ENCODE assay signal across 31 cellular contexts in the genomic region with DNA sequence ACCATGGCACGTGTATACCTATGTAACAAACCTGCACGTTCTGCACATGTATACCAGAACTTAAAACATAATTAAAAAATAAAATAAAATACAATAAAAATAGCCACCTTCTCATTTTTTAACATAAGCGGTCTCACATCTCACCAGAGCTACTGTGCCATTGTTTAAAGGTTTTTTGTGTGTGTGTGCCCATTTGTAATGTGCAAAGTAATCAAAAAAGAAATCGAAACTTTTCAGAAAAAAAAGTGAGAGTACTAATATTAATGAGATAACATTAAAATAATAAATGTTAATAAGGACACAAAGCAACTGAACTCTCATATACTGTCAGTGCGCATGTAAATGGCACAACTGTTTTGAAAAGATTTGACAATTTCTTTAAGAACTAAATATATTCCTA.
DNase-seq lines count a peak whose midpoint lies in the region; ATAC-seq, FAIRE-seq and TF ChIP-seq lines count a peak whose summit lies in the region.
"Had no signal": no experiment of that assay in that cellular context is flagged by ENCODE, and none has a peak within 500 bp of the region (broad histone marks: within the 10 kb centered on the region; RNA-seq: fewer than 3 reads in every experiment).

No MANE protein-coding gene starts in this region.

- POLR2A ChIA-PET in HepG2 (lab: Yijun Ruan, JAX) = no interaction called here
- POLR2A ChIA-PET in A549 (lab: Yijun Ruan, JAX) = no interaction called here
- POLR2A ChIA-PET in K562 (lab: Yijun Ruan, JAX) = no interaction called here

- no peak for TF ChIP-seq POLR2A in HepG2 (IDR thresholded peaks at IDR 0.05; ENCODE audit: insufficient read depth in 1 of 2, low read depth in 2 of 2, low read length in 2 of 2)
- TF ChIP-seq POLR2A in right lobe of liver (IDR thresholded peaks at IDR 0.05) = no peak
- no peak for TF ChIP-seq POLR2A in A549 (IDR thresholded peaks at IDR 0.05; ENCODE audit: low read length)
- TF ChIP-seq POLR2A in K562 (conservative IDR thresholded peaks at IDR 0.05) = no peak

- H2AFZ ChIP-seq in HepG2 (ENCODE audit: low read length) (no peak overlapping the region), K562 (ENCODE audit: low read depth, low read length) (no peak overlapping the region)

- H3K36me3 ChIP-seq in HepG2 (replicated peaks in 1 of 2; ENCODE audit: control insufficient read depth in 1 of 2, insufficient read depth in 2 of 2, low read length in 2 of 2) (peaks cover 0 to 3% of the 10 kb centered on the region in 2 experiments; a peak in 2 of 5 replicates), right lobe of liver (no peaks in the 10 kb centered on the region), K562 (ENCODE audit: control insufficient read depth, insufficient read depth, low read length) (peaks cover 3% of the 10 kb centered on the region; the same call in 1 of the 3 replicates)
- H3K36me3 ChIP-seq: BE2C, BLaER1 had no signal

- H4K20me1 ChIP-seq in HepG2 (ENCODE audit: insufficient read depth, low read length) (no peaks in the 10 kb centered on the region), K562 (replicated peaks; ENCODE audit: control insufficient read depth, insufficient read depth, low read length) (no peaks in the 10 kb centered on the region)
- H4K20me1 ChIP-seq: BLaER1; BLaER1 treated with 17β-estradiol and CSF1 and Interleukin-3, amounts not matched to agents 10 nM and 100 nM had no signal

- CTCF ChIA-PET in HepG2 (lab: Yijun Ruan, JAX; ENCODE audit: low intra/inter-chr PET ratio, low total read pairs) (no interaction called here), A549 (lab: Yijun Ruan, JAX) (no interaction called here), K562 (lab: Yijun Ruan, JAX; ENCODE audit: low intra/inter-chr PET ratio) (no interaction called here)

- TF ChIP-seq EP300 in HepG2 (IDR thresholded peaks at IDR 0.05; ENCODE audit: low read depth in 2 of 2, low read length in 2 of 2) (no peak), HepG2 (CRISPR knock-in tag; IDR thresholded peaks at IDR 0.05; ENCODE audit: borderline replicate concordance) (no peak), A549 (IDR thresholded peaks at IDR 0.05) (no peak), K562 (IDR thresholded peaks at IDR 0.05; ENCODE audit: low read length) (no peak)

- TF ChIP-seq RAD21 in HepG2 (CRISPR knock-in tag; IDR thresholded peaks at IDR 0.05) (no peak), A549 (conservative IDR thresholded peaks at IDR 0.05 in 1 of 2, IDR thresholded peaks at IDR 0.05 in 1 of 2) (no peak), K562 (CRISPR knock-in tag; conservative IDR thresholded peaks at IDR 0.05 in 1 of 2, IDR thresholded peaks at IDR 0.05 in 1 of 2) (no peak)

- H3K4me1 ChIP-seq in HepG2 (ENCODE audit: insufficient read depth, low read length) = no peaks in the 10 kb centered on the region
- no peaks in the 10 kb centered on the region for H3K4me1 ChIP-seq in right lobe of liver
- H3K4me1 ChIP-seq in A549 = peaks cover 12% of the 10 kb centered on the region
- H3K4me1 ChIP-seq in K562 (replicated peaks in 1 of 2; ENCODE audit: control insufficient read depth in 2 of 2, insufficient read depth in 2 of 2, low read length in 2 of 2) = no peaks in the 10 kb centered on the region
- H3K4me1 ChIP-seq: BE2C; BLaER1; BLaER1 treated with 17β-estradiol and CSF1 and Interleukin-3, amounts not matched to agents 10 nM and 100 nM; Caco-2 had no signal

- ATAC-seq in HepG2 (no peak), right lobe of liver (no peak), A549 (no peak), K562 (no peak), GM18861 (IDR thresholded peaks at IDR 0.05; ENCODE audit: unreplicated experiment) (no peak)
- ATAC-seq: CD8-positive, alpha-beta T cell had no signal

- TF ChIP-seq CTCF in HepG2 (CRISPR knock-in tag; IDR thresholded peaks at IDR 0.05) = no peak
- TF ChIP-seq CTCF in right lobe of liver (IDR thresholded peaks at IDR 0.05) = no peak
- no peak for TF ChIP-seq CTCF in A549 (IDR thresholded peaks at IDR 0.05)
- TF ChIP-seq CTCF in K562 (IDR thresholded peaks at IDR 0.05 in 2 of 3, conservative IDR thresholded peaks at IDR 0.05 in 1 of 3; ENCODE audit: insufficient read depth in 2 of 3, low read depth in 1 of 3, low read length in 3 of 3) = no peak

- H3K27ac ChIP-seq in HepG2 (ENCODE audit: extremely low read length, insufficient read depth, low read length) (no peak overlapping the region), right lobe of liver (no peak overlapping the region), A549 (no peak overlapping the region), K562 (ENCODE audit: extremely low read depth, low read depth, low read length) (no peak overlapping the region)
- H3K27ac ChIP-seq: 22Rv1; BLaER1; BLaER1 treated with 17β-estradiol and CSF1 and Interleukin-3, amounts not matched to agents 10 nM and 100 nM; C4-2B had no signal

- H3K79me2 ChIP-seq in HepG2 (ENCODE audit: insufficient read depth, low read length) = no peaks in the 10 kb centered on the region
- no peaks in the 10 kb centered on the region for H3K79me2 ChIP-seq in K562 (ENCODE audit: control insufficient read depth, insufficient read depth, low read length)

- 97% methylated on average over 5 of the region's 5 CpGs for WGBS in HepG2 (ENCODE audit: low lambda C conversion rate)
- 95% methylated on average over 5 of the region's 5 CpGs for WGBS in right lobe of liver (ENCODE audit: insufficient coverage, low coverage, low lambda C conversion rate, missing lambda C conversion rate)
- 91% methylated on average over 5 of the region's 5 CpGs for WGBS in A549 (ENCODE audit: missing lambda C conversion rate)
- WGBS in K562 (ENCODE audit: insufficient coverage, low coverage, missing lambda C conversion rate) = 93% methylated on average over 5 of the region's 5 CpGs

- H3K4me2 ChIP-seq in HepG2 (ENCODE audit: low read depth, low read length) = no peak overlapping the region
- H3K4me2 ChIP-seq in A549 = no peak overlapping the region
- H3K4me2 ChIP-seq in K562 (ENCODE audit: insufficient read depth, low read length) = no peak overlapping the region
- H3K4me2 ChIP-seq: BLaER1; BLaER1 treated with 17β-estradiol and CSF1 and Interleukin-3, amounts not matched to agents 10 nM and 100 nM had no signal

- H3K9ac ChIP-seq in HepG2 (ENCODE audit: insufficient read depth, low read depth, low read length) = no peak overlapping the region
- no peak overlapping the region for H3K9ac ChIP-seq in K562 (ENCODE audit: insufficient read depth in 1 of 2, low read depth in 2 of 2, low read length in 2 of 2)
- H3K9ac ChIP-seq: BLaER1; BLaER1 treated with 17β-estradiol and CSF1 and Interleukin-3, amounts not matched to agents 10 nM and 100 nM had no signal

- no TSS peak for BruUV-seq in HepG2 (replicated peaks; lab: Mats Ljungman, UMichigan)
- BruUV-seq in K562 (replicated peaks; lab: Mats Ljungman, UMichigan) = no TSS peak

- FAIRE-seq in HepG2 (lab: Jason Lieb, UNC) = no peak
- no peak for FAIRE-seq in A549 (lab: Jason Lieb, UNC)
- FAIRE-seq in K562 (lab: Jason Lieb, UNC) = no peak
- FAIRE-seq: A204.1 had no signal

- DNase-seq in HepG2 (ENCODE audit: low spot score) (no peak), right lobe of liver (no peak), A549 (ENCODE audit: low read depth in 1 of 2, low spot score in 1 of 2) (no peak), K562 (ENCODE audit: extremely low read depth in 1 of 4, low spot score in 3 of 4) (no peak), DMS 273 (lab: John Stamatoyannopoulos, UW; ENCODE audit: unreplicated experiment) (no peak)
- DNase-seq: 8988T; ACHN; AML-193; BE2C; C1 segment of cervical spinal cord; Caco-2; Calu3; CD4-positive, alpha-beta memory T cell; CD4-positive, alpha-beta T cell; CD4-positive, CD25-positive, alpha-beta regulatory T cell; CD8-positive, alpha-beta memory T cell; CD8-positive, alpha-beta T cell; COR-L47; DMS 273 treated with DMSO at 0.1 percent for 48 hours; DMS153; DMS53; DMS79; DMS79 treated with DMSO at 0.1 percent for 48 hours; DND-41; EL had no signal

- intact Hi-C loops in HepG2 (cut with micrococcal nuclease; ENCODE audit: unreplicated experiment) = no loop called here
- intact Hi-C loops in right lobe of liver (cut with DNase I) = no loop called here
- intact Hi-C loops in K562 (cut with micrococcal nuclease) = no loop called here

- H3K9me3 ChIP-seq in HepG2 (ENCODE audit: low read length) = no peaks in the 10 kb centered on the region
- no peaks in the 10 kb centered on the region for H3K9me3 ChIP-seq in right lobe of liver
- H3K9me3 ChIP-seq in A549 = no peaks in the 10 kb centered on the region
- H3K9me3 ChIP-seq in K562 (replicated peaks; ENCODE audit: control insufficient read depth, insufficient read depth, low read depth, low read length) = no peaks in the 10 kb centered on the region
- H3K9me3 ChIP-seq: BE2C, BLaER1, Caco-2 had no signal

- in situ Hi-C loops in HepG2 (cut with HindIII; ENCODE audit: extremely low pct_ligation_motif_present, low pct_unique_long_range_greater_than_20kb) (no loop called here), K562 (cut with MboI) (no loop called here)

- H3K4me3 ChIP-seq in HepG2 (replicated peaks in 1 of 3; ENCODE audit: insufficient read depth in 1 of 3, low read depth in 2 of 3, low read length in 3 of 3) (no peak overlapping the region), right lobe of liver (no peak overlapping the region), A549 (no peak overlapping the region), K562 (no peak overlapping the region)
- H3K4me3 ChIP-seq: BLaER1; BLaER1 treated with 17β-estradiol and CSF1 and Interleukin-3, amounts not matched to agents 10 nM and 100 nM had no signal

- no peaks in the 10 kb centered on the region for H3K9me1 ChIP-seq in K562 (ENCODE audit: control insufficient read depth, insufficient read depth, low read length)

- H3K27me3 ChIP-seq in HepG2 (ENCODE audit: control insufficient read depth in 1 of 2, insufficient read depth in 2 of 2, low read length in 2 of 2) = no peaks in the 10 kb centered on the region
- no peaks in the 10 kb centered on the region for H3K27me3 ChIP-seq in right lobe of liver
- H3K27me3 ChIP-seq in K562 (ENCODE audit: control insufficient read depth in 2 of 2, insufficient read depth in 2 of 2, low read length in 2 of 2) = no peaks in the 10 kb centered on the region
- H3K27me3 ChIP-seq: BE2C; BLaER1; BLaER1 treated with 17β-estradiol and CSF1 and Interleukin-3, amounts not matched to agents 10 nM and 100 nM had no signal

TF ChIP-seq in HepG2, 621 proteins besides CTCF, POLR2A, EP300 and RAD21 (continues in another document):
- no peak for TF ChIP-seq PLRG1 (conservative IDR thresholded peaks at IDR 0.05)
- TF ChIP-seq MAFK (conservative IDR thresholded peaks at IDR 0.05 in 1 of 2, IDR thresholded peaks at IDR 0.05 in 1 of 2; ENCODE audit: low read length in 2 of 2) = peak; percentile 24 to 59; a peak in 2 of 4 replicates

TF ChIP-seq in A549, 52 proteins besides CTCF, POLR2A, EP300 and RAD21 (continues in another document):
- TF ChIP-seq ZNF302 (CRISPR knock-in tag; IDR thresholded peaks at IDR 0.05) (no peak), FOSB (CRISPR knock-in tag; IDR thresholded peaks at IDR 0.05) (no peak), CBX8 (IDR thresholded peaks at IDR 0.05) (no peak), TP53 (CRISPR knock-in tag; IDR thresholded peaks at IDR 0.05) (no peak)

TF ChIP-seq in K562, 482 proteins besides CTCF, POLR2A, EP300 and RAD21:
- peak; percentile 21; the same call in 1 of the 2 replicates for TF ChIP-seq ZNF316 (IDR thresholded peaks at IDR 0.05)
- TF ChIP-seq U2AF2 (optimal IDR thresholded peaks at IDR 0.05; ENCODE audit: low read depth, low read length) = no peak

Comparison
In these comparisons a context has a peak if more than half of its experiments do, and no peak if none do; other contexts are left out.
1. Of the 241 proteins assayed by ChIP-seq in both HepG2 and K562: peak only in HepG2: MAFF and MAFK; only in K562: none; in both: none; in neither: 239.